10 cellular contexts compared by ENCODE assay signal in the genomic region with DNA sequence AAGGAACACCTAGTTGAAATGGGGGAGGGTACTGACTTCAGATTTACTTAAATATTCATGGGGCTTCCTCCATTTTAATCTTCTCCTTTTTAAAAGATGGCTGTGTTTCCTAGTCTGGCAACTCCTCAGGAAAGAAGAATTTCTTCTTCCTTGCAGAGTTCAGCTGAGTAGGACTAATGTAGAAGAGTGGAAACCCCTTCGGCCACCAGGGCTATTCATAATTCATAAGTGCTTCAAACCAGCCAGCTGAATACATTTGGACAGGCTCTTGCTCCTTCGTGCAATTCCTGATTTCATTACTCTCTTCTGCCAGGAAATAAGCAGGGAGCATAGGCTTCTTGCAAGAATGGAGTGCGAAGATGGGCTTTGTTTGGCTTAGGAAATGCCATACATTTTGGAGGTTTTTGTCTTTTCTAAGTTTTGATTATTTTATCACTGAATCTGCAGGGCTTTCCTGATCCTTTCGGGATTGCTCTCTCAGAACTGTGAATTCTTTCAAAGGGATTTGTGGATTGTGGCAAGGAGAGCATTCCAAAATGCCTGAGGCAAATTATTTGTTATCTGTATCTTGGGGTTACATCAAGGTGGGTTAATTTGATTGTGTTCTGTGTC.
A peak's percentile ranks its signal among the peaks of the same experiment; 100 is the strongest.
DNase-seq lines count a peak whose midpoint lies in the region; ATAC-seq and TF ChIP-seq lines count a peak whose summit lies in the region.
"Had no signal": no experiment of that assay in that cellular context is flagged by ENCODE, and none has a peak within 500 bp of the region (broad histone marks: within the 10 kb centered on the region; RNA-seq: fewer than 3 reads in every experiment).

No MANE protein-coding gene starts in this region.

- TF ChIP-seq CTCF in OCI-LY3 (IDR thresholded peaks at IDR 0.05; ENCODE audit: low read depth, low read length) (no peak), neural cell (IDR thresholded peaks at IDR 0.05; ENCODE audit: poor library complexity, severe bottlenecking) (no peak)

- H4K20me1 ChIP-seq in OCI-LY3 (ENCODE audit: insufficient read depth, low read length) (peaks cover 60% of the 10 kb centered on the region), neural cell (ENCODE audit: insufficient read depth) (no peaks in the 10 kb centered on the region)

- no peak overlapping the region for H3K27ac ChIP-seq in OCI-LY3 (ENCODE audit: low read length)
- peak overlapping the region; percentile 85 for H3K27ac ChIP-seq in neural cell (ENCODE audit: low read length)

- H3K79me2 ChIP-seq in OCI-LY3 (ENCODE audit: low read length) (peaks cover 99% of the 10 kb centered on the region), neural cell (replicated peaks; ENCODE audit: insufficient read depth, low read length) (peaks cover 24% of the 10 kb centered on the region)

- H3K9me2 ChIP-seq in neural cell (ENCODE audit: insufficient read depth, low read length) = no peaks in the 10 kb centered on the region

- H2AFZ ChIP-seq in OCI-LY3 (ENCODE audit: low read depth, low read length) (no peak overlapping the region), neural cell (ENCODE audit: low read depth, low read length) (peak overlapping the region; percentile 17)

- peaks cover 4% of the 10 kb centered on the region for H3F3A ChIP-seq in neural cell (ENCODE audit: insufficient read depth, low read length, poor library complexity, severe bottlenecking)

- H3K4me2 ChIP-seq in OCI-LY3 (ENCODE audit: low read length) (peak overlapping the region; percentile 62), neural cell (ENCODE audit: low read length) (peak overlapping the region; percentile 93)

- TF ChIP-seq EP300 in neural cell (conservative IDR thresholded peaks at IDR 0.05; ENCODE audit: poor library complexity, severe bottlenecking) = no peak

- ATAC-seq in HG02571 (IDR thresholded peaks at IDR 0.05; ENCODE audit: unreplicated experiment) = no peak

- no peaks in the 10 kb centered on the region for H3K9me3 ChIP-seq in OCI-LY3 (ENCODE audit: insufficient read depth, low read length)
- no peaks in the 10 kb centered on the region for H3K9me3 ChIP-seq in neural cell (ENCODE audit: low read length)
- H3K9me3 ChIP-seq: esophagus muscularis mucosa had no signal

- H3K9ac ChIP-seq in OCI-LY3 (ENCODE audit: low read length) = no peak overlapping the region
- H3K9ac ChIP-seq in neural cell (ENCODE audit: low read length) = peak overlapping the region; percentile 70

- H3K4me3 ChIP-seq in OCI-LY3 (ENCODE audit: low read length) (no peak overlapping the region), neural cell (ENCODE audit: low read length) (peak overlapping the region; percentile 65)

- TF ChIP-seq RAD21 in neural cell (conservative IDR thresholded peaks at IDR 0.05) = no peak

- H3K36me3 ChIP-seq in OCI-LY3 (replicated peaks; ENCODE audit: low read depth, low read length) = peaks cover 27% of the 10 kb centered on the region
- no peaks in the 10 kb centered on the region for H3K36me3 ChIP-seq in neural cell (ENCODE audit: insufficient read depth, low read length)
- H3K36me3 ChIP-seq: esophagus muscularis mucosa had no signal

- H3K27me3 ChIP-seq in OCI-LY3 (ENCODE audit: low read depth, low read length) (no peaks in the 10 kb centered on the region), neural cell (ENCODE audit: insufficient read depth, low read depth, low read length) (no peaks in the 10 kb centered on the region)
- H3K27me3 ChIP-seq: esophagus muscularis mucosa had no signal

- peak; percentile 46 for DNase-seq in COLO829 (ENCODE audit: low spot score)
- DNase-seq in epidermal melanocyte (ENCODE audit: insufficient read length, low spot score) = peak; percentile 51
- no peak for DNase-seq in HuH-7.5 (ENCODE audit: low spot score)
- DNase-seq in activated CD4-positive, alpha-beta T cell treated with anti-CD3 and anti-CD28 coated beads for 48 hours = no peak
- DNase-seq in NCI-H1436 treated with DMSO at 0.1 percent for 48 hours (lab: John Stamatoyannopoulos, UW) = no peak
- DNase-seq: activated T-cell treated with anti-CD3 and anti-CD28 coated beads, Interleukin-2, amount 50 U/mL, for 48 hours had no signal

- peaks cover 96% of the 10 kb centered on the region for H3K4me1 ChIP-seq in OCI-LY3 (ENCODE audit: low read length)

TF ChIP-seq in neural cell, 6 proteins besides CTCF, POLR2A, EP300 and RAD21:
- no peak for TF ChIP-seq EZH2 (IDR thresholded peaks at IDR 0.05; ENCODE audit: borderline replicate concordance, insufficient read depth, low read length, poor library complexity, severe bottlenecking)
- no peak for TF ChIP-seq MXI1 (conservative IDR thresholded peaks at IDR 0.05; ENCODE audit: poor library complexity, severe bottlenecking)
- TF ChIP-seq TAF1 (IDR thresholded peaks at IDR 0.05; ENCODE audit: low read depth) = peak; percentile 41
- TF ChIP-seq POLR2AphosphoS5 (IDR thresholded peaks at IDR 0.05) = peak; percentile 34
- no peak for TF ChIP-seq SMC3 (conservative IDR thresholded peaks at IDR 0.05; ENCODE audit: poor library complexity)
- TF ChIP-seq, protein P1, sequence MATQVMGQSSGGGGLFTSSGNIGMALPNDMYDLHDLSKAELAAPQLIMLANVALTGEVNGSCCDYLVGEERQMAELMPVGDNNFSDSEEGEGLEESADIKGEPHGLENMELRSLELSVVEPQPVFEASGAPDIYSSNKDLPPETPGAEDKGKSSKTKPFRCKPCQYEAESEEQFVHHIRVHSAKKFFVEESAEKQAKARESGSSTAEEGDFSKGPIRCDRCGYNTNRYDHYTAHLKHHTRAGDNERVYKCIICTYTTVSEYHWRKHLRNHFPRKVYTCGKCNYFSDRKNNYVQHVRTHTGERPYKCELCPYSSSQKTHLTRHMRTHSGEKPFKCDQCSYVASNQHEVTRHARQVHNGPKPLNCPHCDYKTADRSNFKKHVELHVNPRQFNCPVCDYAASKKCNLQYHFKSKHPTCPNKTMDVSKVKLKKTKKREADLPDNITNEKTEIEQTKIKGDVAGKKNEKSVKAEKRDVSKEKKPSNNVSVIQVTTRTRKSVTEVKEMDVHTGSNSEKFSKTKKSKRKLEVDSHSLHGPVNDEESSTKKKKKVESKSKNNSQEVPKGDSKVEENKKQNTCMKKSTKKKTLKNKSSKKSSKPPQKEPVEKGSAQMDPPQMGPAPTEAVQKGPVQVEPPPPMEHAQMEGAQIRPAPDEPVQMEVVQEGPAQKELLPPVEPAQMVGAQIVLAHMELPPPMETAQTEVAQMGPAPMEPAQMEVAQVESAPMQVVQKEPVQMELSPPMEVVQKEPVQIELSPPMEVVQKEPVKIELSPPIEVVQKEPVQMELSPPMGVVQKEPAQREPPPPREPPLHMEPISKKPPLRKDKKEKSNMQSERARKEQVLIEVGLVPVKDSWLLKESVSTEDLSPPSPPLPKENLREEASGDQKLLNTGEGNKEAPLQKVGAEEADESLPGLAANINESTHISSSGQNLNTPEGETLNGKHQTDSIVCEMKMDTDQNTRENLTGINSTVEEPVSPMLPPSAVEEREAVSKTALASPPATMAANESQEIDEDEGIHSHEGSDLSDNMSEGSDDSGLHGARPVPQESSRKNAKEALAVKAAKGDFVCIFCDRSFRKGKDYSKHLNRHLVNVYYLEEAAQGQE (IDR thresholded peaks at IDR 0.05; ENCODE audit: borderline replicate concordance) = peak; percentile 78

Comparison
In these comparisons a context has a peak if more than half of its experiments do, and no peak if none do; other contexts are left out.
1. DNase-seq: peak in COLO829 (single experiment) and epidermal melanocyte (single experiment); none in HuH-7.5 (single experiment), activated CD4-positive, alpha-beta T cell treated with anti-CD3 and anti-CD28 coated beads for 48 hours (single experiment) and NCI-H1436 treated with DMSO at 0.1 percent for 48 hours (single experiment).